Comparison of ENCODE assay signal across 1 cellular context in genomic region chr10:96043157-96043894, GRCh38.
A peak's percentile ranks its signal among the peaks of the same experiment; 100 is the strongest.
TF ChIP-seq lines count a peak whose summit lies in the region.

A gene with protein sequence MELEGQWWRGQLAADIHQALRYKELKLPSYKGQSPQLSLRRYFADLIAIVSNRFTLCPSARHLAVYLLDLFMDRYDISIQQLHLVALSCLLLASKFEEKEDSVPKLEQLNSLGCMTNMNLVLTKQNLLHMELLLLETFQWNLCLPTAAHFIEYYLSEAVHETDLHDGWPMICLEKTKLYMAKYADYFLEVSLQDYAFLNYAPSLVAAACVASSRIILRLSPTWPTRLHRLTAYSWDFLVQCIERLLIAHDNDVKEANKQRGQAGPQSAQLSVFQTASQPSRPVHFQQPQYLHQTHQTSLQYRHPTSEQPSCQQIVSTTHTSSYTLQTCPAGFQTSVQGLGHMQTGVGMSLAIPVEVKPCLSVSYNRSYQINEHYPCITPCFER (plus strand): TSS chr10:96043583. CDS start chr10:96044394, 811 bp downstream.

TF ChIP-seq in HepG2, 621 proteins besides CTCF, POLR2A, EP300 and RAD21 (continued from another document and continues in another):
- no peak for TF ChIP-seq SUZ12 (IDR thresholded peaks at IDR 0.05; ENCODE audit: low read depth, low read length)
- no peak for TF ChIP-seq MBNL3 (CRISPR knock-in tag; conservative IDR thresholded peaks at IDR 0.05)
- no peak for TF ChIP-seq FOXK2 (IDR thresholded peaks at IDR 0.05)
- no peak for TF ChIP-seq ZNF3 (CRISPR knock-in tag; IDR thresholded peaks at IDR 0.05)
- no peak for TF ChIP-seq NFRKB (IDR thresholded peaks at IDR 0.05)
- TF ChIP-seq ZFP36L2 (CRISPR knock-in tag; IDR thresholded peaks at IDR 0.05), result no peak; the same call in 1 of the 2 replicates
- TF ChIP-seq POGZ (CRISPR knock-in tag; IDR thresholded peaks at IDR 0.05), result peak; percentile 85; the same call in 1 of the 2 replicates
- peak; percentile 17; the same call in 1 of the 2 replicates for TF ChIP-seq ZNF614 (CRISPR knock-in tag; IDR thresholded peaks at IDR 0.05; ENCODE audit: borderline replicate concordance)
- TF ChIP-seq GATA4 (IDR thresholded peaks at IDR 0.05; ENCODE audit: borderline replicate concordance, low read depth), result no peak; the same call in 1 of the 2 replicates
- no peak for TF ChIP-seq GZF1 (CRISPR knock-in tag; IDR thresholded peaks at IDR 0.05)
- TF ChIP-seq FOXA1 (IDR thresholded peaks at IDR 0.05), result no peak
- no peak for TF ChIP-seq FOXA1 (CRISPR knock-in tag; IDR thresholded peaks at IDR 0.05)
- no peak for TF ChIP-seq CBX2 (IDR thresholded peaks at IDR 0.05; ENCODE audit: low read depth, low read length)
- TF ChIP-seq CBX2 (CRISPR knock-in tag; IDR thresholded peaks at IDR 0.05; ENCODE audit: low read depth), result no peak
- TF ChIP-seq ZNF557 (CRISPR knock-in tag; IDR thresholded peaks at IDR 0.05), result no peak
- TF ChIP-seq SP140L (CRISPR knock-in tag; IDR thresholded peaks at IDR 0.05; ENCODE audit: borderline replicate concordance), result no peak
- peak; percentile 64 for TF ChIP-seq ZNF556 (CRISPR knock-in tag; IDR thresholded peaks at IDR 0.05; ENCODE audit: borderline replicate concordance)
- TF ChIP-seq ZNF724P (CRISPR knock-in tag; IDR thresholded peaks at IDR 0.05; ENCODE audit: borderline replicate concordance), result no peak; the same call in 1 of the 2 replicates
- peak; percentile 66; the same call in 1 of the 2 replicates for TF ChIP-seq ZBTB34 (CRISPR knock-in tag; IDR thresholded peaks at IDR 0.05)
- TF ChIP-seq, protein P1, sequence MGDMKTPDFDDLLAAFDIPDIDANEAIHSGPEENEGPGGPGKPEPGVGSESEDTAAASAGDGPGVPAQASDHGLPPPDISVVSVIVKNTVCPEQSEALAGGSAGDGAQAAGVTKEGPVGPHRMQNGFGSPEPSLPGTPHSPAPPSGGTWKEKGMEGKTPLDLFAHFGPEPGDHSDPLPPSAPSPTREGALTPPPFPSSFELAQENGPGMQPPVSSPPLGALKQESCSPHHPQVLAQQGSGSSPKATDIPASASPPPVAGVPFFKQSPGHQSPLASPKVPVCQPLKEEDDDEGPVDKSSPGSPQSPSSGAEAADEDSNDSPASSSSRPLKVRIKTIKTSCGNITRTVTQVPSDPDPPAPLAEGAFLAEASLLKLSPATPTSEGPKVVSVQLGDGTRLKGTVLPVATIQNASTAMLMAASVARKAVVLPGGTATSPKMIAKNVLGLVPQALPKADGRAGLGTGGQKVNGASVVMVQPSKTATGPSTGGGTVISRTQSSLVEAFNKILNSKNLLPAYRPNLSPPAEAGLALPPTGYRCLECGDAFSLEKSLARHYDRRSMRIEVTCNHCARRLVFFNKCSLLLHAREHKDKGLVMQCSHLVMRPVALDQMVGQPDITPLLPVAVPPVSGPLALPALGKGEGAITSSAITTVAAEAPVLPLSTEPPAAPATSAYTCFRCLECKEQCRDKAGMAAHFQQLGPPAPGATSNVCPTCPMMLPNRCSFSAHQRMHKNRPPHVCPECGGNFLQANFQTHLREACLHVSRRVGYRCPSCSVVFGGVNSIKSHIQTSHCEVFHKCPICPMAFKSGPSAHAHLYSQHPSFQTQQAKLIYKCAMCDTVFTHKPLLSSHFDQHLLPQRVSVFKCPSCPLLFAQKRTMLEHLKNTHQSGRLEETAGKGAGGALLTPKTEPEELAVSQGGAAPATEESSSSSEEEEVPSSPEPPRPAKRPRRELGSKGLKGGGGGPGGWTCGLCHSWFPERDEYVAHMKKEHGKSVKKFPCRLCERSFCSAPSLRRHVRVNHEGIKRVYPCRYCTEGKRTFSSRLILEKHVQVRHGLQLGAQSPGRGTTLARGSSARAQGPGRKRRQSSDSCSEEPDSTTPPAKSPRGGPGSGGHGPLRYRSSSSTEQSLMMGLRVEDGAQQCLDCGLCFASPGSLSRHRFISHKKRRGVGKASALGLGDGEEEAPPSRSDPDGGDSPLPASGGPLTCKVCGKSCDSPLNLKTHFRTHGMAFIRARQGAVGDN (CRISPR knock-in tag; IDR thresholded peaks at IDR 0.05), result peak; percentile 96
- TF ChIP-seq ZFAT (CRISPR knock-in tag; conservative IDR thresholded peaks at IDR 0.05), result 0 out of 2 replicates have a peak, but pooled peaks have one; percentile 10
- no peak for TF ChIP-seq ZNF264 (CRISPR knock-in tag; IDR thresholded peaks at IDR 0.05)
- peak; percentile 22; the same call in 1 of the 2 replicates for TF ChIP-seq ZBTB39 (CRISPR knock-in tag; IDR thresholded peaks at IDR 0.05)
- TF ChIP-seq HDAC1 (CRISPR knock-in tag; IDR thresholded peaks at IDR 0.05), result 0 out of 2 replicates have a peak, but pooled peaks have one; percentile 6
- no peak for TF ChIP-seq ZNF552 (CRISPR knock-in tag; IDR thresholded peaks at IDR 0.05; ENCODE audit: borderline replicate concordance)
- no peak for TF ChIP-seq CENPX (CRISPR knock-in tag; IDR thresholded peaks at IDR 0.05)
- TF ChIP-seq, protein P2, sequence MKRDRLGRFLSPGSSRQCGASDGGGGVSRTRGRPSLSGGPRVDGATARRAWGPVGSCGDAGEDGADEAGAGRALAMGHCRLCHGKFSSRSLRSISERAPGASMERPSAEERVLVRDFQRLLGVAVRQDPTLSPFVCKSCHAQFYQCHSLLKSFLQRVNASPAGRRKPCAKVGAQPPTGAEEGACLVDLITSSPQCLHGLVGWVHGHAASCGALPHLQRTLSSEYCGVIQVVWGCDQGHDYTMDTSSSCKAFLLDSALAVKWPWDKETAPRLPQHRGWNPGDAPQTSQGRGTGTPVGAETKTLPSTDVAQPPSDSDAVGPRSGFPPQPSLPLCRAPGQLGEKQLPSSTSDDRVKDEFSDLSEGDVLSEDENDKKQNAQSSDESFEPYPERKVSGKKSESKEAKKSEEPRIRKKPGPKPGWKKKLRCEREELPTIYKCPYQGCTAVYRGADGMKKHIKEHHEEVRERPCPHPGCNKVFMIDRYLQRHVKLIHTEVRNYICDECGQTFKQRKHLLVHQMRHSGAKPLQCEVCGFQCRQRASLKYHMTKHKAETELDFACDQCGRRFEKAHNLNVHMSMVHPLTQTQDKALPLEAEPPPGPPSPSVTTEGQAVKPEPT (CRISPR knock-in tag; IDR thresholded peaks at IDR 0.05; ENCODE audit: low read depth), result peak; percentile 97; the same call in 1 of the 2 replicates
- TF ChIP-seq ATAD3A (CRISPR knock-in tag; IDR thresholded peaks at IDR 0.05), result no peak
- TF ChIP-seq ZNF777 (CRISPR knock-in tag; IDR thresholded peaks at IDR 0.05), result peak; percentile 93
- TF ChIP-seq ZNF225 (CRISPR knock-in tag; IDR thresholded peaks at IDR 0.05), result no peak; the same call in 1 of the 2 replicates
- TF ChIP-seq ATF6 (CRISPR knock-in tag; conservative IDR thresholded peaks at IDR 0.05), result no peak
- TF ChIP-seq SMAD1 (CRISPR knock-in tag; IDR thresholded peaks at IDR 0.05; ENCODE audit: borderline replicate concordance, low read depth), result no peak; the same call in 1 of the 2 replicates
- peak; percentile 70 for TF ChIP-seq KMT2B (CRISPR knock-in tag; IDR thresholded peaks at IDR 0.05)
- TF ChIP-seq RFX3 (CRISPR knock-in tag; IDR thresholded peaks at IDR 0.05), result no peak
- peak; percentile 93 for TF ChIP-seq POLR2G (IDR thresholded peaks at IDR 0.05; ENCODE audit: low read depth, low read length)
- peak; percentile 37 for TF ChIP-seq IKZF5 (CRISPR knock-in tag; IDR thresholded peaks at IDR 0.05)
- peak; percentile 37; the same call in 1 of the 2 replicates for TF ChIP-seq ISL2 (CRISPR knock-in tag; IDR thresholded peaks at IDR 0.05)
- TF ChIP-seq RBFOX2 (IDR thresholded peaks at IDR 0.05; ENCODE audit: low read depth, low read length), result peak; percentile 93
- TF ChIP-seq FOXJ3 (CRISPR knock-in tag; IDR thresholded peaks at IDR 0.05; ENCODE audit: borderline replicate concordance), result no peak
- no peak for TF ChIP-seq NFE2L1 (CRISPR knock-in tag; IDR thresholded peaks at IDR 0.05; ENCODE audit: borderline replicate concordance)
- no peak for TF ChIP-seq ZNF780A (CRISPR knock-in tag; IDR thresholded peaks at IDR 0.05)
- 0 out of 2 replicates have a peak, but pooled peaks have one; percentile 24 for TF ChIP-seq ZNF251 (CRISPR knock-in tag; IDR thresholded peaks at IDR 0.05)
- no peak for TF ChIP-seq NONO (IDR thresholded peaks at IDR 0.05)
- TF ChIP-seq NONO (CRISPR knock-in tag; conservative IDR thresholded peaks at IDR 0.05), result peak; percentile 37; the same call in 1 of the 2 replicates
- TF ChIP-seq PRMT3 (CRISPR knock-in tag; IDR thresholded peaks at IDR 0.05; ENCODE audit: borderline replicate concordance, low read depth), result peak; percentile 83; the same call in 1 of the 2 replicates
- TF ChIP-seq ZBTB2 (CRISPR knock-in tag; IDR thresholded peaks at IDR 0.05; ENCODE audit: low read depth), result peak; percentile 67; the same call in 1 of the 2 replicates
- TF ChIP-seq NR2C2 (CRISPR knock-in tag; IDR thresholded peaks at IDR 0.05; ENCODE audit: borderline replicate concordance), result peak; percentile 67
- 0 out of 2 replicates have a peak, but pooled peaks have one; percentile 40 for TF ChIP-seq ZNF510 (CRISPR knock-in tag; IDR thresholded peaks at IDR 0.05; ENCODE audit: low read depth)
- TF ChIP-seq SNAPC2 (CRISPR knock-in tag; IDR thresholded peaks at IDR 0.05), result peak; percentile 74
- no peak for TF ChIP-seq PAWR (CRISPR knock-in tag; IDR thresholded peaks at IDR 0.05; ENCODE audit: borderline replicate concordance)
- peak; percentile 49; the same call in 1 of the 2 replicates for TF ChIP-seq IRF2 (CRISPR knock-in tag; IDR thresholded peaks at IDR 0.05)
- peak; percentile 85; the same call in 1 of the 2 replicates for TF ChIP-seq ZNF101 (CRISPR knock-in tag; IDR thresholded peaks at IDR 0.05; ENCODE audit: borderline replicate concordance, low read depth)
- peak; percentile 79; the same call in 1 of the 2 replicates for TF ChIP-seq CAMTA2 (CRISPR knock-in tag; IDR thresholded peaks at IDR 0.05; ENCODE audit: borderline replicate concordance)
- TF ChIP-seq RNF2 (conservative IDR thresholded peaks at IDR 0.05; ENCODE audit: low read depth), result peak; percentile 99
